Comparison of ENCODE assay signal across 23 cellular contexts in genomic region chr10:5364365-5364764, GRCh38. TPM values are rescaled to one million over a fixed set of nuclear protein-coding genes. Genes with fewer than 3 reads are reported as not detected.
DNase-seq lines count a peak whose midpoint lies in the region; ATAC-seq, FAIRE-seq and TF ChIP-seq lines count a peak whose summit lies in the region.
"Had no signal": no experiment of that assay in that cellular context is flagged by ENCODE, and none has a peak within 500 bp of the region (broad histone marks: within the 10 kb centered on the region; RNA-seq: fewer than 3 reads in every experiment).

No MANE protein-coding gene starts in this region.

- BruUV-seq in Caco-2 (replicated peaks; lab: Mats Ljungman, UMichigan): no TSS peak
- no TSS peak for BruUV-seq in Calu3 (replicated peaks; lab: Mats Ljungman, UMichigan)

- H3K4me3 Mint-ChIP-seq in Caco-2 (ENCODE audit: unreplicated experiment) (peak overlapping the region; percentile 41), Calu3 (ENCODE audit: low read depth, unreplicated experiment) (peak overlapping the region; percentile 53), neural progenitor cell (no peak overlapping the region)
- H3K4me3 Mint-ChIP-seq in activated naive CD4-positive, alpha-beta T cell treated with anti-CD3 and anti-CD28 coated beads for 36 hours: no peak overlapping the region
- H3K4me3 Mint-ChIP-seq: CD4-positive, CD25-positive, alpha-beta regulatory T cell; H9 had no signal

- peaks cover 34% of the 10 kb centered on the region for H3K27me3 Mint-ChIP-seq in Caco-2 (ENCODE audit: insufficient read depth, unreplicated experiment)
- H3K27me3 Mint-ChIP-seq in Calu3 (ENCODE audit: unreplicated experiment): peaks cover 47% of the 10 kb centered on the region
- peaks cover 2% of the 10 kb centered on the region for H3K27me3 Mint-ChIP-seq in neural progenitor cell (ENCODE audit: insufficient read depth, low read depth)
- H3K27me3 Mint-ChIP-seq in activated naive CD4-positive, alpha-beta T cell treated with anti-CD3 and anti-CD28 coated beads for 36 hours (ENCODE audit: low read depth): peaks cover 2% of the 10 kb centered on the region

- no peaks in the 10 kb centered on the region for H3K36me3 Mint-ChIP-seq in Caco-2 (ENCODE audit: insufficient read depth, unreplicated experiment)
- H3K36me3 Mint-ChIP-seq in Calu3 (ENCODE audit: insufficient read depth, unreplicated experiment): no peaks in the 10 kb centered on the region
- no peaks in the 10 kb centered on the region for H3K36me3 Mint-ChIP-seq in neural progenitor cell
- no peaks in the 10 kb centered on the region for H3K36me3 Mint-ChIP-seq in activated naive CD4-positive, alpha-beta T cell treated with anti-CD3 and anti-CD28 coated beads for 36 hours (ENCODE audit: low read depth)
- H3K36me3 Mint-ChIP-seq: CD4-positive, CD25-positive, alpha-beta regulatory T cell had no signal

- H3K4me3 ChIP-seq in Caco-2 (ENCODE audit: low read depth, low read length) (no peak overlapping the region), endocrine pancreas (ENCODE audit: control insufficient read depth, insufficient read depth, low read length) (peak overlapping the region; percentile 82), neural progenitor cell (no peak overlapping the region), small intestine (ENCODE audit: low read depth in 1 of 2, low read length in 2 of 2) (no peak overlapping the region)
- H3K4me3 ChIP-seq: GM12878, GM23248 had no signal

- H3K9ac ChIP-seq in endocrine pancreas (ENCODE audit: control insufficient read depth, insufficient read depth, low read length) (peak overlapping the region; percentile 19), neural progenitor cell (no peak overlapping the region)
- H3K9ac ChIP-seq: GM23248 had no signal

- intact Hi-C loops in Caco-2 (cut with micrococcal nuclease; ENCODE audit: unreplicated experiment) (no loop called here), Calu3 (cut with micrococcal nuclease; ENCODE audit: unreplicated experiment) (no loop called here)
- intact Hi-C loops in activated naive CD4-positive, alpha-beta T cell treated with anti-CD3 and anti-CD28 coated beads for 36 hours (cut with micrococcal nuclease): no loop called here

- H3K9me3 Mint-ChIP-seq in Caco-2 (ENCODE audit: unreplicated experiment) (peaks cover 3% of the 10 kb centered on the region), Calu3 (ENCODE audit: low read depth, unreplicated experiment) (no peaks in the 10 kb centered on the region), neural progenitor cell (no peaks in the 10 kb centered on the region)
- no peaks in the 10 kb centered on the region for H3K9me3 Mint-ChIP-seq in activated naive CD4-positive, alpha-beta T cell treated with anti-CD3 and anti-CD28 coated beads for 36 hours

- POLR2A ChIA-PET in Caco-2 (lab: Charles Lee): no interaction called here

- WGBS in small intestine, 3 donors: 31 to 74% (median 57%) methylated on average over 11 of the region's 11 CpGs

- H3K4me1 Mint-ChIP-seq in Caco-2 (ENCODE audit: low read depth, unreplicated experiment): peaks cover 18% of the 10 kb centered on the region
- H3K4me1 Mint-ChIP-seq in Calu3 (ENCODE audit: low read depth, unreplicated experiment): peaks cover 12% of the 10 kb centered on the region
- peaks cover 6% of the 10 kb centered on the region for H3K4me1 Mint-ChIP-seq in neural progenitor cell
- H3K4me1 Mint-ChIP-seq in activated naive CD4-positive, alpha-beta T cell treated with anti-CD3 and anti-CD28 coated beads for 36 hours (ENCODE audit: low read depth): no peaks in the 10 kb centered on the region
- H3K4me1 Mint-ChIP-seq: CD4-positive, CD25-positive, alpha-beta regulatory T cell had no signal

- H3K27ac Mint-ChIP-seq in Caco-2 (ENCODE audit: unreplicated experiment): no peak overlapping the region
- H3K27ac Mint-ChIP-seq in Calu3 (ENCODE audit: unreplicated experiment): no peak overlapping the region
- H3K27ac Mint-ChIP-seq in neural progenitor cell: peak overlapping the region; percentile 6
- no peak overlapping the region for H3K27ac Mint-ChIP-seq in activated naive CD4-positive, alpha-beta T cell treated with anti-CD3 and anti-CD28 coated beads for 36 hours
- H3K27ac Mint-ChIP-seq: H9 had no signal

- no peak for FAIRE-seq in small intestine (lab: Jason Lieb, UNC)
- FAIRE-seq: GM12878 had no signal

- H3K36me3 ChIP-seq in Caco-2 (ENCODE audit: control insufficient read depth, insufficient read depth, low read length): no peaks in the 10 kb centered on the region
- H3K36me3 ChIP-seq in endocrine pancreas (ENCODE audit: control insufficient read depth, insufficient read depth, low read length): no peaks in the 10 kb centered on the region
- no peaks in the 10 kb centered on the region for H3K36me3 ChIP-seq in neural progenitor cell
- H3K36me3 ChIP-seq in small intestine (ENCODE audit: control insufficient read depth in 2 of 2, insufficient read depth in 2 of 2, low read length in 2 of 2): no peaks in the 10 kb centered on the region

- H3K9me3 ChIP-seq in Caco-2 (no peaks in the 10 kb centered on the region), endocrine pancreas (ENCODE audit: control insufficient read depth, low read length) (no peaks in the 10 kb centered on the region), neural progenitor cell (ENCODE audit: low read depth) (no peaks in the 10 kb centered on the region), small intestine (ENCODE audit: control insufficient read depth, low read depth) (no peaks in the 10 kb centered on the region)

- CTCF ChIA-PET in Caco-2 (lab: Charles Lee): no interaction called here
- CTCF ChIA-PET in Calu3 (lab: Charles Lee): no interaction called here
- CTCF ChIA-PET in activated naive CD4-positive, alpha-beta T cell treated with anti-CD3 and anti-CD28 coated beads for 36 hours (lab: Charles Lee): no interaction called here

- peaks cover 12% of the 10 kb centered on the region for H3K4me1 ChIP-seq in Caco-2
- H3K4me1 ChIP-seq in endocrine pancreas (ENCODE audit: control insufficient read depth, insufficient read depth, low read length): peaks cover 11% of the 10 kb centered on the region
- no peaks in the 10 kb centered on the region for H3K4me1 ChIP-seq in neural progenitor cell
- peaks cover 0 to 2% of the 10 kb centered on the region in 2 donors for H3K4me1 ChIP-seq in small intestine (ENCODE audit: control insufficient read depth in 2 of 2, insufficient read depth in 1 of 2, low read depth in 1 of 2, low read length in 1 of 2)

- no peak overlapping the region for H3K4me2 ChIP-seq in neural progenitor cell

- H3K27me3 ChIP-seq in Caco-2 (replicated peaks; ENCODE audit: control insufficient read depth, insufficient read depth, low read length) (peaks cover 2% of the 10 kb centered on the region), endocrine pancreas (ENCODE audit: control insufficient read depth, insufficient read depth, low read length) (no peaks in the 10 kb centered on the region), neural progenitor cell (no peaks in the 10 kb centered on the region), small intestine (ENCODE audit: control insufficient read depth in 2 of 2, insufficient read depth in 2 of 2, low read length in 2 of 2) (peaks cover 0 to 6% of the 10 kb centered on the region in 2 donors)

- no peaks in the 10 kb centered on the region for H3K79me2 ChIP-seq in neural progenitor cell (ENCODE audit: low read depth)

- ATAC-seq in HG03432 (IDR thresholded peaks at IDR 0.05; ENCODE audit: unreplicated experiment): no peak
- ATAC-seq: GM12878, PC-3 had no signal

- no peaks in the 10 kb centered on the region for H4K20me1 ChIP-seq in neural progenitor cell (ENCODE audit: low read depth)

- DNase-seq in Caco-2 (no peak), Calu3 (no peak), neural progenitor cell (ENCODE audit: low spot score) (no peak), HT-29 (ENCODE audit: low spot score) (no peak), small intestine (no peak)
- DNase-seq in activated naive CD4-positive, alpha-beta T cell treated with anti-CD3 and anti-CD28 coated beads for 36 hours: no peak
- DNase-seq: CD4-positive, CD25-positive, alpha-beta regulatory T cell; DND-41; GM23248; H9; KG1; NCI-H1092; NCI-H2029; NCI-H226; NCI-H510A treated with DMSO at 0.1 percent for 48 hours; PC-3; Right ventricle myocardium superior had no signal

- no peaks in the 10 kb centered on the region for H3F3A ChIP-seq in neural progenitor cell (ENCODE audit: low read depth)

- TF ChIP-seq CTCF in Caco-2 (IDR thresholded peaks at IDR 0.05; ENCODE audit: insufficient read depth in 1 of 2, low read depth in 1 of 2, low read length in 1 of 2, severe bottlenecking in 1 of 2, unreplicated experiment in 1 of 2) (no peak), Calu3 (IDR thresholded peaks at IDR 0.05; ENCODE audit: unreplicated experiment) (no peak), neural progenitor cell (IDR thresholded peaks at IDR 0.05) (no peak)

- H3K27ac ChIP-seq in neural progenitor cell (no peak overlapping the region), small intestine (ENCODE audit: low read depth in 1 of 2, low read length in 1 of 2) (no peak overlapping the region)
- H3K27ac ChIP-seq: GM23248 had no signal

- no peak overlapping the region for H2AFZ ChIP-seq in neural progenitor cell (replicated peaks)
- H2AFZ ChIP-seq: GM23248 had no signal

RNA-seq across cellular contexts. Expression of gene UCN3, which starts 0.4 kb away (rescaled TPM):
- total RNA-seq in Caco-2 (2022) (not detected in 2 replicates), Calu3 (2022) (not detected in 2 replicates), neural progenitor cell (ENCODE audit: low replicate concordance) (not detected in 2 replicates)
- total RNA-seq in HT-29 (2014; rRNA removed; shearing (Covaris generic)): 0.36 and 0.60 TPM in 2 replicates
- polyA plus RNA-seq in small intestine: 1 to 10 TPM; 1.9 to 3.8 (median 2.2) TPM
- total RNA-seq in activated naive CD4-positive, alpha-beta T cell treated with anti-CD3 and anti-CD28 coated beads for 36 hours: not detected
- total RNA-seq: CD4-positive, CD25-positive, alpha-beta regulatory T cell; GM12878; GM23248; H9; PC-3; Right ventricle myocardium superior; RPMI7951; SK-MEL-5 had no signal
- polyA plus RNA-seq: BJ; CD4-positive, CD25-positive, alpha-beta regulatory T cell; GM12878; GM23248 had no signal

RNA-seq across cellular contexts. Expression of gene TUBAL3, which starts 40.3 kb away (rescaled TPM):
- total RNA-seq in Caco-2 (2022): 0.39 TPM in 1 of 2 replicates, not detected in the other
- not detected in 2 replicates for total RNA-seq in Calu3 (2022)
- total RNA-seq in neural progenitor cell (ENCODE audit: low replicate concordance): not detected in 2 replicates
- total RNA-seq in HT-29 (2014; rRNA removed; shearing (Covaris generic)): 0.05 and 0.47 TPM in 2 replicates
- polyA plus RNA-seq in small intestine: 10 to 100 TPM; 11.4 to 97.7 (median 69.4) TPM
- total RNA-seq in activated naive CD4-positive, alpha-beta T cell treated with anti-CD3 and anti-CD28 coated beads for 36 hours: not detected
- total RNA-seq: CD4-positive, CD25-positive, alpha-beta regulatory T cell; GM12878; GM23248; H9; PC-3 had no signal
- polyA plus RNA-seq: BJ, GM23248 had no signal

RNA-seq across cellular contexts. Expression of gene NET1, which starts 48.0 kb away (rescaled TPM):
- total RNA-seq in Caco-2 (2022): 149 and 175 TPM in 2 replicates
- 147 and 154 TPM in 2 replicates for total RNA-seq in Calu3 (2022)
- 65.2 and 90.5 TPM in 2 replicates for total RNA-seq in neural progenitor cell (ENCODE audit: low replicate concordance)
- 72.8 and 82.1 TPM in 2 replicates for total RNA-seq in HT-29 (2014; rRNA removed; shearing (Covaris generic))
- polyA plus RNA-seq in small intestine: 100 to 1,000 TPM in 2 of 3 donors, 10 to 100 TPM in 1; 58.0 to 187 (median 147) TPM
- 10 to 100 TPM; 20.8 to 21.3 TPM for total RNA-seq in activated naive CD4-positive, alpha-beta T cell treated with anti-CD3 and anti-CD28 coated beads for 36 hours

Comparison
In these comparisons a context has a peak if more than half of its experiments do, and no peak if none do; other contexts are left out.
1. H3K4me3 Mint-ChIP-seq: peak in Caco-2 (single experiment) and Calu3 (single experiment); none in neural progenitor cell (single experiment) and activated naive CD4-positive, alpha-beta T cell treated with anti-CD3 and anti-CD28 coated beads for 36 hours (single experiment).